ENCODE assay signal across 8 cellular contexts in the genomic region with DNA sequence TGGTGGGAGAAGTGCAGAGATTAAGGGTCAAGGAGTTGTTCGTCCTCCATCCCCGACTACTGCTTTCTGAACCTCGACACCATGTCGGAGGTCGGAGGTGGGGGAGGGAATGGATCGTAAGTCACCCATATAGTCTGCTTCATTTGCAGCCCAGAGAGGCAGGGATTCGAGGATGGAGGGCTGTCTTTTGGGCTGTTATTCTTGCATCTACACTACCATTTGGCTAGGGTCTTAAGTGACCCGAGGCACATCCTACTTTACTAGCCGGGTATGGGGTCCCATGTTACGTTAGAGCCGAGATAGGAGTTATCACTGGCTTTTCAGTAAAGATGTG. TPM values are rescaled to one million over a fixed set of nuclear protein-coding genes. Genes with fewer than 3 reads are reported as not detected.
DNase-seq lines count a peak whose midpoint lies in the region; ATAC-seq, FAIRE-seq and TF ChIP-seq lines count a peak whose summit lies in the region.

No MANE protein-coding gene starts in this region.

- intact Hi-C loops in right cardiac atrium (cut with DNase I): no loop called here

- no peak overlapping the region; the same call in 1 of the 2 replicates for H3K4ac ChIP-seq in H9 (ENCODE audit: low read depth, low read length)

- H3K27ac ChIP-seq in H9 (ENCODE audit: insufficient read length, low read depth, low read length): no peak overlapping the region
- H3K27ac ChIP-seq in right cardiac atrium (ENCODE audit: low read length): peak overlapping the region; percentile 75
- H3K27ac ChIP-seq in small intestine (ENCODE audit: low read depth in 1 of 2, low read length in 1 of 2): peak overlapping the region in 1 of 2 donors; percentile 38

- no peak for FAIRE-seq in small intestine (lab: Jason Lieb, UNC)

- H3K36me3 ChIP-seq in small intestine (ENCODE audit: control insufficient read depth in 2 of 2, insufficient read depth in 2 of 2, low read length in 2 of 2): no peaks in the 10 kb centered on the region

- POLR2A ChIA-PET in WTC11 (lab: Charles Lee): no interaction called here

- peak overlapping the region; percentile 12 for H4K5ac ChIP-seq in H9 (ENCODE audit: insufficient read length, low read depth, low read length)

- peak overlapping the region; percentile 58 to 96 (median 95); a peak in 5 of 7 replicates for H3K27ac Mint-ChIP-seq in H9
- no peak overlapping the region; the same call in 1 of the 2 replicates for H3K27ac Mint-ChIP-seq in WTC11

- peak overlapping the region; percentile 92 for H3K18ac ChIP-seq in H9 (ENCODE audit: insufficient read length, low read depth, low read length)

- H2BK5ac ChIP-seq in H9 (ENCODE audit: insufficient read length, low read length): no peak overlapping the region

- H3K9ac ChIP-seq in H9 (ENCODE audit: extremely low read depth, insufficient read length, low read length): peak overlapping the region; percentile 77

- H2AK5ac ChIP-seq in H9 (ENCODE audit: insufficient read length, low read length): no peak overlapping the region

- H2AFZ ChIP-seq in H9 (ENCODE audit: low read length): peak overlapping the region; percentile 53

- no peak for TF ChIP-seq CTCF in H9 (conservative IDR thresholded peaks at IDR 0.05)
- no peak for TF ChIP-seq CTCF in WTC11 (IDR thresholded peaks at IDR 0.05)

- no peaks in the 10 kb centered on the region for H3K27me3 ChIP-seq in H9 (ENCODE audit: insufficient read depth, low read length)
- H3K27me3 ChIP-seq in right cardiac atrium (ENCODE audit: control insufficient read depth, insufficient read depth): no peaks in the 10 kb centered on the region
- no peaks in the 10 kb centered on the region for H3K27me3 ChIP-seq in small intestine (ENCODE audit: control insufficient read depth in 2 of 2, insufficient read depth in 2 of 2, low read length in 2 of 2)

- H3K4me2 ChIP-seq in H9 (ENCODE audit: insufficient read depth, insufficient read length, low read length): peak overlapping the region; percentile 94

- H3T11ph ChIP-seq in H9 (ENCODE audit: low read length): no peak overlapping the region

- H2BK15ac ChIP-seq in H9 (ENCODE audit: low read depth, low read length): no peak overlapping the region

- no peak for ATAC-seq in WTC11
- no peak for ATAC-seq in right cardiac atrium
- no peak for ATAC-seq in GM19452 (IDR thresholded peaks at IDR 0.05; ENCODE audit: unreplicated experiment)

- H3K4me1 Mint-ChIP-seq in H9 (peaks cover 22 to 23% of the 10 kb centered on the region in 2 experiments), WTC11 (peaks cover 24% of the 10 kb centered on the region)

- DNase-seq in H9 (no peak), WTC11 (ENCODE audit: low spot score) (no peak), right cardiac atrium (no peak), small intestine (no peak), DMS153 (lab: John Stamatoyannopoulos, UW) (no peak), iPS-NIHi11 (ENCODE audit: low spot score) (no peak), T-helper 9 cell (no peak)

- H2BK20ac ChIP-seq in H9 (ENCODE audit: low read depth, low read length, poor library complexity, severe bottlenecking): no peak overlapping the region

- no peaks in the 10 kb centered on the region for H3K9me3 Mint-ChIP-seq in H9
- no peaks in the 10 kb centered on the region for H3K9me3 Mint-ChIP-seq in WTC11

- H4K91ac ChIP-seq in H9 (ENCODE audit: insufficient read length, low read depth, low read length): no peak overlapping the region

- H3K23ac ChIP-seq in H9 (ENCODE audit: insufficient read length, low read depth, low read length): no peak overlapping the region

- H4K20me1 ChIP-seq in H9 (ENCODE audit: control insufficient read depth, insufficient read depth, insufficient read length): no peaks in the 10 kb centered on the region

- H3K79me1 ChIP-seq in H9 (ENCODE audit: insufficient read depth, low read depth, low read length, poor library complexity, severe bottlenecking): no peaks in the 10 kb centered on the region

- peak overlapping the region; percentile 85; the same call in 1 of the 2 replicates for H3K14ac ChIP-seq in H9 (ENCODE audit: insufficient read depth, low read length)

- CTCF ChIA-PET in WTC11 (lab: Charles Lee): interaction anchor here (1.2 kb wide), 1 partner anchor 66 kb away, joined by 3 read pairs; a partner anchor contains a TSS

- peaks cover 5% of the 10 kb centered on the region for H3K23me2 ChIP-seq in H9 (ENCODE audit: insufficient read length, low read depth, low read length, poor library complexity, severe bottlenecking)

- H3K36me3 Mint-ChIP-seq in H9 (ENCODE audit: insufficient read depth in 1 of 3, low read depth in 3 of 3) (peaks cover 29 to 63% (median 56%) of the 10 kb centered on the region in 3 experiments), WTC11 (peaks cover 22% of the 10 kb centered on the region)

- no CpG with 5 or more reads among the region's 11 CpGs for WGBS in H9 (ENCODE audit: extremely low coverage, insufficient read length, low lambda C conversion rate)
- WGBS in right cardiac atrium: 5% methylated on average over 11 of the region's 11 CpGs
- 3 to 9% (median 8%) methylated on average over 11 of the region's 11 CpGs for WGBS in small intestine, 3 donors

- no peak overlapping the region for H2BK12ac ChIP-seq in H9 (ENCODE audit: insufficient read length, low read depth, low read length)

- no peak overlapping the region for H4K8ac ChIP-seq in H9 (replicated peaks; ENCODE audit: insufficient read length, low read depth, low read length)

- H2BK120ac ChIP-seq in H9 (ENCODE audit: low read depth, low read length, poor library complexity, severe bottlenecking): no peak overlapping the region

- H3K9me3 ChIP-seq in H9 (ENCODE audit: control insufficient read depth, low read depth, low read length) (no peaks in the 10 kb centered on the region), right cardiac atrium (ENCODE audit: control insufficient read depth, low read length) (no peaks in the 10 kb centered on the region), small intestine (ENCODE audit: control insufficient read depth, low read depth) (no peaks in the 10 kb centered on the region)

- no peak overlapping the region for H3K56ac ChIP-seq in H9 (ENCODE audit: insufficient read length, low read depth, low read length)

- H3K79me2 ChIP-seq in H9 (ENCODE audit: insufficient read depth, low read length): no peaks in the 10 kb centered on the region

- H3K4me1 ChIP-seq in H9 (ENCODE audit: insufficient read depth, low read length) (no peaks in the 10 kb centered on the region), right cardiac atrium (ENCODE audit: control insufficient read depth, insufficient read depth, low read length) (peaks cover 2% of the 10 kb centered on the region), small intestine (ENCODE audit: control insufficient read depth in 2 of 2, insufficient read depth in 1 of 2, low read depth in 1 of 2, low read length in 1 of 2) (peaks cover 0 to 2% of the 10 kb centered on the region in 2 donors)

- H3K4me3 Mint-ChIP-seq in H9 (peak overlapping the region; percentile 81 to 89), WTC11 (peak overlapping the region; percentile 84)

- H3K4me3 ChIP-seq in right cardiac atrium (ENCODE audit: low read length) (peak overlapping the region; percentile 92), small intestine (ENCODE audit: low read depth in 1 of 2, low read length in 2 of 2) (peak overlapping the region; percentile 92)

- H3K27me3 Mint-ChIP-seq in H9 (ENCODE audit: low read depth) (no peaks in the 10 kb centered on the region; the same call in 1 of the 2 replicates), WTC11 (ENCODE audit: low read depth) (no peaks in the 10 kb centered on the region)

TF ChIP-seq in WTC11, 78 proteins besides CTCF, POLR2A, EP300 and RAD21 (continues in another document):
- TF ChIP-seq, protein P1, sequence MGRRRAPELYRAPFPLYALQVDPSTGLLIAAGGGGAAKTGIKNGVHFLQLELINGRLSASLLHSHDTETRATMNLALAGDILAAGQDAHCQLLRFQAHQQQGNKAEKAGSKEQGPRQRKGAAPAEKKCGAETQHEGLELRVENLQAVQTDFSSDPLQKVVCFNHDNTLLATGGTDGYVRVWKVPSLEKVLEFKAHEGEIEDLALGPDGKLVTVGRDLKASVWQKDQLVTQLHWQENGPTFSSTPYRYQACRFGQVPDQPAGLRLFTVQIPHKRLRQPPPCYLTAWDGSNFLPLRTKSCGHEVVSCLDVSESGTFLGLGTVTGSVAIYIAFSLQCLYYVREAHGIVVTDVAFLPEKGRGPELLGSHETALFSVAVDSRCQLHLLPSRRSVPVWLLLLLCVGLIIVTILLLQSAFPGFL (CRISPR knock-in tag; IDR thresholded peaks at IDR 0.05; ENCODE audit: borderline replicate concordance): no peak

RNA-seq across cellular contexts. Expression of a gene that starts 0.6 kb away (rescaled TPM):
- 17.9 and 18.4 TPM in 2 replicates for total RNA-seq in H9 (2021)
- total RNA-seq in WTC11 (2021): 30.7 to 31.1 TPM (median 30.8 TPM) in 3 replicates
- total RNA-seq in right cardiac atrium: 10 to 100 TPM; 14.9 to 25.7 (median 20.9) TPM
- polyA plus RNA-seq in right cardiac atrium: 18.1 TPM
- 10 to 100 TPM; 15.4 to 19.7 (median 16.1) TPM for polyA plus RNA-seq in small intestine

RNA-seq across cellular contexts. Expression of a gene that starts 6.1 kb away (rescaled TPM):
- total RNA-seq in H9 (2021): 93.4 and 93.5 TPM in 2 replicates
- total RNA-seq in WTC11 (2021): 56.2 to 61.2 TPM (median 60.7 TPM) in 3 replicates
- 10 to 100 TPM; 82.6 to 91.0 (median 89.1) TPM for total RNA-seq in right cardiac atrium
- polyA plus RNA-seq in right cardiac atrium: 99.9 TPM
- polyA plus RNA-seq in small intestine: 100 to 1,000 TPM; 148 to 193 (median 187) TPM

RNA-seq across cellular contexts. Expression of a gene that starts 6.3 kb away (rescaled TPM):
- total RNA-seq in H9 (2021) (33.4 and 39.8 TPM in 2 replicates), WTC11 (2021) (39.8 to 44.8 TPM (median 43.4 TPM) in 3 replicates), right cardiac atrium (10 to 100 TPM; 11.4 to 16.0 (median 14.9) TPM)
- polyA plus RNA-seq in right cardiac atrium (15.2 TPM), small intestine (10 to 100 TPM; 12.6 to 51.9 (median 18.1) TPM)

RNA-seq across cellular contexts. Expression of a gene that starts 17.4 kb away (rescaled TPM):
- 31.8 and 33.1 TPM in 2 replicates for total RNA-seq in H9 (2021)
- 40.1 to 44.8 TPM (median 40.7 TPM) in 3 replicates for total RNA-seq in WTC11 (2021)
- total RNA-seq in right cardiac atrium: 10 to 100 TPM; 16.0 to 21.0 (median 19.7) TPM
- polyA plus RNA-seq in right cardiac atrium: 17.5 TPM
- 10 to 100 TPM; 16.5 to 34.3 (median 25.1) TPM for polyA plus RNA-seq in small intestine

RNA-seq across cellular contexts. Expression of a gene that starts 27.4 kb away (rescaled TPM):
- total RNA-seq in H9 (2021) (44.7 and 46.7 TPM in 2 replicates), WTC11 (2021) (39.2 to 43.3 TPM (median 40.0 TPM) in 3 replicates), right cardiac atrium (10 to 100 TPM; 26.3 to 30.6 (median 28.7) TPM)
- polyA plus RNA-seq in right cardiac atrium (15.5 TPM), small intestine (10 to 100 TPM; 22.7 to 26.2 (median 23.0) TPM)
